ENCODE assay signal across 37 cellular contexts in the genomic region with DNA sequence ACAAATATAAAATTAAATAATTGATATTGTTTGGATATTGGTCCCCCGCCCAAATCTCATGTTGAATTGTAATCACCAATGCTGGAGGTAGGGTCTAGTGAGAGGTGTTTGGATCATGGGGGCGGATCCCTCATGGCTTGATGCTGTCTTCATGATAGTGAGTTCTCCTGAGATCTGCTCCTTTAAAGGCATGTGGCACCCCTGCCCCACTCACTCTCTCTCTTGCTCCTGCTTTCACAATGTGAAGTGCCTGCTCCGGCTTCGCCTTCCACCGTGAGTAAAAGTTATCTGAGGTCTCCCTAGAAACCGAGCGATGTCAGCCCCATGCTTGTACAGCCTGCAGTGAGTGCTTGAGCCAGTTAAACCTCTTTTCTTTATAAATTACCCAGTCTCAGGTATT.
"Had no signal": no experiment of that assay in that cellular context is flagged by ENCODE, and none has a peak within 500 bp of the region (broad histone marks: within the 10 kb centered on the region; RNA-seq: fewer than 3 reads in every experiment).

No MANE protein-coding gene starts in this region.

- H3K27me3 Mint-ChIP-seq: activated naive CD4-positive, alpha-beta T cell treated with anti-CD3 and anti-CD28 coated beads, Interleukin-2, amount 10 ng/mL, durations not matched to agents 7 days and 5 days; activated naive CD4-positive, alpha-beta T cell treated with anti-CD3 and anti-CD28 coated beads, Interleukin-2, amount 50 U/mL, for 24 hours; activated naive CD8-positive, alpha-beta T cell; activated naive CD8-positive, alpha-beta T cell treated with anti-CD3 and anti-CD28 coated beads for 36 hours; activated naive CD8-positive, alpha-beta T cell treated with anti-CD3 and anti-CD28 coated beads, Interleukin-2, amount 10 ng/mL, durations not matched to agents 7 days and 5 days; activated naive CD8-positive, alpha-beta T cell treated with anti-CD3 and anti-CD28 coated beads, Interleukin-2, amount 50 U/mL, for 24 hours; activated T-cell treated with anti-CD3 and anti-CD28 coated beads, Interleukin-2, amount 50 U/mL, for 24 hours; activated T-helper 17 cell treated with anti-CD3 and anti-CD28 coated beads, Interleukin-2, amount 50 U/mL, for 72 hours; brain; central memory CD8-positive, alpha-beta T cell had no signal

- H3K4me3 Mint-ChIP-seq: activated naive CD4-positive, alpha-beta T cell treated with anti-CD3 and anti-CD28 coated beads for 36 hours; activated naive CD4-positive, alpha-beta T cell treated with anti-CD3 and anti-CD28 coated beads, Interleukin-2, amount 10 ng/mL, durations not matched to agents 7 days and 5 days; activated naive CD4-positive, alpha-beta T cell treated with anti-CD3 and anti-CD28 coated beads, Interleukin-2, amount 50 U/mL, for 24 hours; activated naive CD8-positive, alpha-beta T cell; activated naive CD8-positive, alpha-beta T cell treated with anti-CD3 and anti-CD28 coated beads for 36 hours; activated naive CD8-positive, alpha-beta T cell treated with anti-CD3 and anti-CD28 coated beads, Interleukin-2, amount 10 ng/mL, durations not matched to agents 7 days and 5 days; activated naive CD8-positive, alpha-beta T cell treated with anti-CD3 and anti-CD28 coated beads, Interleukin-2, amount 50 U/mL, for 24 hours; activated T-cell treated with anti-CD3 and anti-CD28 coated beads, Interleukin-2, amount 50 U/mL, for 24 hours; activated T-cell treated with anti-CD3 and anti-CD28 coated beads, Interleukin-2, amount 50 U/mL, for 4 hours; activated T-cell treated with anti-CD3 and anti-CD28 coated beads, Interleukin-2, amount 50 U/mL, for 72 hours; activated T-helper 1 cell treated with anti-CD3 and anti-CD28 coated beads, Interleukin-12 subunit alpha, Interleukin-12 subunit beta, Interleukin-2, Interleukin-4 antibody, amounts not matched to agents 30 ng/mL and 10 ng/mL and 1 ng/mL, durations not matched to agents 14 hours and 24 hours and 36 hours; activated T-helper 17 cell treated with anti-CD3 and anti-CD28 coated beads, Interleukin-2, amount 50 U/mL, for 72 hours; brain; central memory CD8-positive, alpha-beta T cell had no signal

- H3K4me1 Mint-ChIP-seq: activated naive CD4-positive, alpha-beta T cell treated with anti-CD3 and anti-CD28 coated beads, Interleukin-2, amount 10 ng/mL, durations not matched to agents 7 days and 5 days; activated naive CD4-positive, alpha-beta T cell treated with anti-CD3 and anti-CD28 coated beads, Interleukin-2, amount 50 U/mL, for 24 hours; activated naive CD8-positive, alpha-beta T cell treated with anti-CD3 and anti-CD28 coated beads for 36 hours; activated naive CD8-positive, alpha-beta T cell treated with anti-CD3 and anti-CD28 coated beads, Interleukin-2, amount 10 ng/mL, durations not matched to agents 7 days and 5 days; activated naive CD8-positive, alpha-beta T cell treated with anti-CD3 and anti-CD28 coated beads, Interleukin-2, amount 50 U/mL, for 24 hours; activated T-helper 17 cell treated with anti-CD3 and anti-CD28 coated beads, Interleukin-2, amount 50 U/mL, for 72 hours; central memory CD8-positive, alpha-beta T cell had no signal

- H3K27ac Mint-ChIP-seq: activated naive CD4-positive, alpha-beta T cell treated with anti-CD3 and anti-CD28 coated beads for 36 hours; activated naive CD4-positive, alpha-beta T cell treated with anti-CD3 and anti-CD28 coated beads, Interleukin-2, amount 10 ng/mL, durations not matched to agents 7 days and 5 days; activated naive CD4-positive, alpha-beta T cell treated with anti-CD3 and anti-CD28 coated beads, Interleukin-2, amount 50 U/mL, for 24 hours; activated naive CD4-positive, alpha-beta T cell treated with anti-CD3 and anti-CD28 coated beads, Interleukin-2, amount 50 U/mL, for 72 hours; activated naive CD8-positive, alpha-beta T cell; activated naive CD8-positive, alpha-beta T cell treated with anti-CD3 and anti-CD28 coated beads for 36 hours; activated naive CD8-positive, alpha-beta T cell treated with anti-CD3 and anti-CD28 coated beads, Interleukin-2, amount 10 ng/mL, durations not matched to agents 7 days and 5 days; activated naive CD8-positive, alpha-beta T cell treated with anti-CD3 and anti-CD28 coated beads, Interleukin-2, amount 50 U/mL, for 24 hours; activated T-cell treated with anti-CD3 and anti-CD28 coated beads, Interleukin-2, amount 50 U/mL, for 24 hours; activated T-cell treated with anti-CD3 and anti-CD28 coated beads, Interleukin-2, amount 50 U/mL, for 72 hours; activated T-helper 1 cell treated with anti-CD3 and anti-CD28 coated beads, Interleukin-12 subunit alpha, Interleukin-12 subunit beta, Interleukin-2, Interleukin-4 antibody, amounts not matched to agents 30 ng/mL and 10 ng/mL and 1 ng/mL, durations not matched to agents 14 hours and 24 hours and 36 hours; activated T-helper 17 cell treated with anti-CD3 and anti-CD28 coated beads, Interleukin-2, amount 50 U/mL, for 72 hours; activated T-helper 2 cell treated with anti-CD3 and anti-CD28 coated beads, Interferon-gamma antibody, Interleukin-2, Interleukin-4, amounts not matched to agents 10 μg/mL and 5 μg/mL and 100 μg/mL, durations not matched to agents 14 hours and 24 hours and 36 hours; brain had no signal

- H3K36me3 ChIP-seq: adrenal gland, ascending aorta, brain microvascular endothelial cell, breast epithelium, cardiac muscle cell had no signal

- H3K9me3 Mint-ChIP-seq: activated naive CD4-positive, alpha-beta T cell treated with anti-CD3 and anti-CD28 coated beads, Interleukin-2, amount 10 ng/mL, durations not matched to agents 7 days and 5 days; activated T-cell treated with anti-CD3 and anti-CD28 coated beads, Interleukin-2, amount 50 U/mL, for 24 hours; activated T-helper 1 cell treated with anti-CD3 and anti-CD28 coated beads, Interleukin-12 subunit alpha, Interleukin-12 subunit beta, Interleukin-2, Interleukin-4 antibody, amounts not matched to agents 30 ng/mL and 10 ng/mL and 1 ng/mL, durations not matched to agents 14 hours and 24 hours and 36 hours; activated T-helper 2 cell treated with anti-CD3 and anti-CD28 coated beads, Interferon-gamma antibody, Interleukin-2, Interleukin-4, amounts not matched to agents 10 μg/mL and 5 μg/mL and 100 μg/mL, durations not matched to agents 14 hours and 24 hours and 36 hours had no signal

- ATAC-seq: activated naive CD4-positive, alpha-beta T cell treated with anti-CD3 and anti-CD28 coated beads, Interleukin-2, amount 50 U/mL, for 72 hours; activated naive CD8-positive, alpha-beta T cell treated with anti-CD3 and anti-CD28 coated beads, Interleukin-2, amount 50 U/mL, for 24 hours; activated T-cell treated with anti-CD3 and anti-CD28 coated beads, Interleukin-2, amount 50 U/mL, for 4 hours; activated T-cell treated with anti-CD3 and anti-CD28 coated beads, Interleukin-2, amount 50 U/mL, for 72 hours; activated T-helper 17 cell treated with anti-CD3 and anti-CD28 coated beads, Interleukin-2, amount 50 U/mL, for 72 hours; body of pancreas had no signal

- H3K4me1 ChIP-seq: adrenal gland, ascending aorta, body of pancreas, breast epithelium had no signal

- H3K9me3 ChIP-seq: adrenal gland, ascending aorta, body of pancreas, breast epithelium had no signal

- DNase-seq: activated effector memory CD4-positive, alpha-beta T cell treated with anti-CD3 and anti-CD28 coated beads, Interleukin-2, amount 50 U/mL, for 16 hours; activated effector memory CD4-positive, alpha-beta T cell treated with Interleukin-2 at 50 U/mL for 16 hours; activated gamma-delta T cell; activated gamma-delta T cell treated with Interleukin-2 at 50 U/mL for 16 hours; activated naive CD4-positive, alpha-beta T cell; activated naive CD4-positive, alpha-beta T cell treated with anti-CD3 and anti-CD28 coated beads for 36 hours; activated naive CD4-positive, alpha-beta T cell treated with anti-CD3 and anti-CD28 coated beads, Interleukin-2, amount 10 ng/mL, durations not matched to agents 7 days and 5 days; activated naive CD4-positive, alpha-beta T cell treated with anti-CD3 and anti-CD28 coated beads, Interleukin-2, amount 50 U/mL, for 16 hours; activated naive CD4-positive, alpha-beta T cell treated with Interleukin-2 at 50 U/mL for 16 hours; activated naive CD8-positive, alpha-beta T cell treated with anti-CD3 and anti-CD28 coated beads for 36 hours; activated naive CD8-positive, alpha-beta T cell treated with anti-CD3 and anti-CD28 coated beads, Interleukin-2, amount 10 ng/mL, durations not matched to agents 7 days and 5 days; activated naive CD8-positive, alpha-beta T cell treated with anti-CD3 and anti-CD28 coated beads, Interleukin-2, amount 50 U/mL, for 24 hours; activated T-cell treated with anti-CD3 and anti-CD28 coated beads, Interleukin-2, amount 50 U/mL, for 24 hours; activated T-cell treated with anti-CD3 and anti-CD28 coated beads, Interleukin-2, amount 50 U/mL, for 4 hours; activated T-cell treated with anti-CD3 and anti-CD28 coated beads, Interleukin-2, amount 50 U/mL, for 48 hours; activated T-cell treated with anti-CD3 and anti-CD28 coated beads, Interleukin-2, amount 50 U/mL, for 72 hours; adrenal gland; amniotic stem cell; amygdala; anterior cingulate cortex; aorta; body of pancreas; brain microvascular endothelial cell; caudate nucleus; central memory CD4-positive, alpha-beta T cell; cerebellar nuclear complex had no signal

- H3K4me3 ChIP-seq: adrenal gland, ascending aorta, body of pancreas, breast epithelium, cardiac muscle cell had no signal

- H3K27me3 ChIP-seq: adrenal gland, ascending aorta, body of pancreas, brain microvascular endothelial cell, breast epithelium, cardiac muscle cell had no signal

- H3K36me3 Mint-ChIP-seq: activated naive CD4-positive, alpha-beta T cell treated with anti-CD3 and anti-CD28 coated beads, Interleukin-2, amount 10 ng/mL, durations not matched to agents 7 days and 5 days; activated naive CD4-positive, alpha-beta T cell treated with anti-CD3 and anti-CD28 coated beads, Interleukin-2, amount 50 U/mL, for 24 hours; activated naive CD4-positive, alpha-beta T cell treated with anti-CD3 and anti-CD28 coated beads, Interleukin-2, amount 50 U/mL, for 72 hours; activated naive CD8-positive, alpha-beta T cell; activated naive CD8-positive, alpha-beta T cell treated with anti-CD3 and anti-CD28 coated beads for 36 hours; activated naive CD8-positive, alpha-beta T cell treated with anti-CD3 and anti-CD28 coated beads, Interleukin-2, amount 10 ng/mL, durations not matched to agents 7 days and 5 days; brain had no signal

- H3K27ac ChIP-seq: adrenal gland, ascending aorta, body of pancreas, brain microvascular endothelial cell, breast epithelium, cardiac muscle cell had no signal
